ENCODE assay signal across 17 cellular contexts in genomic region chr9:116073826-116074225, GRCh38.
DNase-seq lines count a peak whose midpoint lies in the region; ATAC-seq and TF ChIP-seq lines count a peak whose summit lies in the region.
"Had no signal": no experiment of that assay in that cellular context is flagged by ENCODE, and none has a peak within 500 bp of the region (broad histone marks: within the 10 kb centered on the region; RNA-seq: fewer than 3 reads in every experiment).

No MANE protein-coding gene starts in this region.

- no peak for ATAC-seq in HG03139 (IDR thresholded peaks at IDR 0.05; ENCODE audit: unreplicated experiment)
- ATAC-seq: activated T-cell treated with anti-CD3 and anti-CD28 coated beads, Interleukin-2, amount 50 U/mL, for 4 hours; left colon had no signal

- DNase-seq in AG20443 (ENCODE audit: low spot score): peak; percentile 50
- DNase-seq in MG63: peak; percentile 91
- DNase-seq in choroid plexus epithelial cell (ENCODE audit: low read depth): peak; percentile 29
- peak; percentile 94 for DNase-seq in myocyte (ENCODE audit: low read depth)
- DNase-seq in UCSD-AML1 (lab: John Stamatoyannopoulos, UW; ENCODE audit: unreplicated experiment): no peak
- no peak for DNase-seq in inferior parietal cortex (ENCODE audit: extremely low spot score)
- DNase-seq in islet precursor cell: no peak
- DNase-seq: activated CD4-positive, alpha-beta T cell treated with anti-CD3 and anti-CD28 coated beads, Interleukin-2, amount 50 U/mL, for 1 hour; activated naive CD8-positive, alpha-beta T cell treated with anti-CD3 and anti-CD28 coated beads, Interleukin-2, amount 10 ng/mL, durations not matched to agents 7 days and 5 days; activated T-cell treated with anti-CD3 and anti-CD28 coated beads, Interleukin-2, amount 50 U/mL, for 4 hours; cerebellar nuclear complex; left colon; NCI-H1417 treated with DMSO at 0.1 percent for 48 hours; posterior cingulate gyrus; Right ventricle myocardium superior; T1000 had no signal

- no peaks in the 10 kb centered on the region for H3K36me3 ChIP-seq in MG63

- H3K4me3 ChIP-seq in MG63 (no peak overlapping the region), choroid plexus epithelial cell (ENCODE audit: low read depth, low read length) (no peak overlapping the region)

- H3K9me3 ChIP-seq in MG63: no peaks in the 10 kb centered on the region

- TF ChIP-seq CTCF in choroid plexus epithelial cell (conservative IDR thresholded peaks at IDR 0.05; ENCODE audit: low read depth, low read length): no peak

- H3K27me3 ChIP-seq in MG63: no peaks in the 10 kb centered on the region

Comparison
In these comparisons a context has a peak if more than half of its experiments do, and no peak if none do; other contexts are left out.
1. DNase-seq: peak in AG20443 (single experiment), MG63 (single experiment), choroid plexus epithelial cell (single experiment) and myocyte (single experiment); none in UCSD-AML1 (single experiment), inferior parietal cortex (single experiment) and islet precursor cell (single experiment).